ENCODE assay signal across 1 cellular context in genomic region chr1:200376521-200376920, GRCh38.
TF ChIP-seq lines count a peak whose summit lies in the region.

No MANE protein-coding gene starts in this region.

TF ChIP-seq in HEK293, 187 proteins besides CTCF, POLR2A, EP300 and RAD21 (continued from another document and continues in another):
- TF ChIP-seq ZNF645 (tag by site-specific recombination; IDR thresholded peaks at IDR 0.05) (no peak), ZSCAN30 (tag by site-specific recombination; IDR thresholded peaks at IDR 0.05) (no peak), ZSCAN16 (tag by site-specific recombination; IDR thresholded peaks at IDR 0.05) (no peak), PRDM6 (tag by site-specific recombination; IDR thresholded peaks at IDR 0.05) (peak; percentile 60), ZNF654 (tag by site-specific recombination; IDR thresholded peaks at IDR 0.05; ENCODE audit: low read depth) (peak; percentile 21), TRIM28 (IDR thresholded peaks at IDR 0.05; ENCODE audit: borderline replicate concordance, low read length) (no peak), ZSCAN5A (tag by site-specific recombination; IDR thresholded peaks at IDR 0.05) (no peak; the same call in 1 of the 2 replicates), SALL2 (tag by site-specific recombination; IDR thresholded peaks at IDR 0.05; ENCODE audit: borderline replicate concordance) (no peak), SCRT2 (tag by site-specific recombination; IDR thresholded peaks at IDR 0.05) (no peak), ZNF544 (tag by site-specific recombination; IDR thresholded peaks at IDR 0.05) (no peak), MEIS1 (CRISPR knock-in tag; IDR thresholded peaks at IDR 0.05; ENCODE audit: borderline replicate concordance) (no peak), HOXC10 (CRISPR knock-in tag; IDR thresholded peaks at IDR 0.05) (no peak), SETDB1 (IDR thresholded peaks at IDR 0.05; ENCODE audit: insufficient read length, low read length) (no peak), ZNF571 (tag by site-specific recombination; IDR thresholded peaks at IDR 0.05) (no peak), TCF7L2 (IDR thresholded peaks at IDR 0.05; ENCODE audit: borderline replicate concordance, low read depth, low read length) (peak; percentile 85), ZNF701 (tag by site-specific recombination; IDR thresholded peaks at IDR 0.05) (no peak), ZBTB21 (tag by site-specific recombination; IDR thresholded peaks at IDR 0.05) (peak; percentile 59; the same call in 1 of the 2 replicates), PRDM2 (tag by site-specific recombination; IDR thresholded peaks at IDR 0.05; ENCODE audit: borderline replicate concordance) (no peak), ZNF391 (tag by site-specific recombination; IDR thresholded peaks at IDR 0.05; ENCODE audit: borderline replicate concordance, low read depth) (no peak), ZNF580 (tag by site-specific recombination; IDR thresholded peaks at IDR 0.05) (peak; percentile 59; the same call in 1 of the 2 replicates), ZNF768 (tag by site-specific recombination; IDR thresholded peaks at IDR 0.05) (no peak), ZBTB11 (tag by site-specific recombination; conservative IDR thresholded peaks at IDR 0.05; ENCODE audit: low read depth) (no peak), ZNF37A (tag by site-specific recombination; IDR thresholded peaks at IDR 0.05) (no peak), ZNF449 (tag by site-specific recombination; IDR thresholded peaks at IDR 0.05) (no peak), ZFHX2 (tag by site-specific recombination; conservative IDR thresholded peaks at IDR 0.05) (peak; percentile 50), ZNF416 (tag by site-specific recombination; IDR thresholded peaks at IDR 0.05) (no peak), ZNF426 (tag by site-specific recombination; IDR thresholded peaks at IDR 0.05) (no peak), ZSCAN18 (tag by site-specific recombination; IDR thresholded peaks at IDR 0.05) (no peak), ZNF600 (tag by site-specific recombination; IDR thresholded peaks at IDR 0.05) (no peak), ZNF280D (tag by site-specific recombination; IDR thresholded peaks at IDR 0.05) (no peak), KLF7 (tag by site-specific recombination; IDR thresholded peaks at IDR 0.05; ENCODE audit: borderline replicate concordance) (no peak), PRDM4 (tag by site-specific recombination; IDR thresholded peaks at IDR 0.05) (no peak), SP3 (tag by site-specific recombination; IDR thresholded peaks at IDR 0.05) (peak; percentile 31; the same call in 1 of the 2 replicates), RBAK (tag by site-specific recombination; IDR thresholded peaks at IDR 0.05) (no peak)
